ENCODE assay signal across 1 cellular context in the genomic region with DNA sequence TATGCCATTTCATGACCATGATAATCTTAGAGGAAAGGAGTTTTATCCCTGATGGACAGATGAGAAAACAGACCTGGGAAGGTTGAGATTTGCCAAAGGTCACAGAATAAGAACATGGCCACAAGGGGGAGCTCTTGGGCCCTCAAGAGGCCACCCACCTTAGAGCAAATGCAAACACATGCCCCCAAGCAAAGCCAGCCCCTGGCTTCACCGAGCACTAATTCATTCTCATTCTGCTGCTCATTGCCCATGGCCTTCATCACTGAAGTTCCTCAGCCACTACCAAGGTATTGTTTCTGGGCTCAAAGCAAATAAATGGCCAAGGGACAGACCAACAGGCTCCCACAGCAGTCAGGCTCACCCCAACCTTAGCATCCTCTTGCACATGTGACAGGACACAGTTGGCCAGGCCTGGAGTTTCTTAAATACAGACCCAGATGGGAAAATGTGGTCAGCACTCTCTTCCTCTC.
TF ChIP-seq lines count a peak whose summit lies in the region.

No MANE protein-coding gene starts in this region.

TF ChIP-seq in H1, 55 proteins besides CTCF, POLR2A, EP300 and RAD21:
- TF ChIP-seq TBP (IDR thresholded peaks at IDR 0.05; ENCODE audit: low read depth, low read length) (peak; percentile 19; the same call in 1 of the 2 replicates), JUND (IDR thresholded peaks at IDR 0.05; ENCODE audit: low read length) (0 out of 2 replicates have a peak, but pooled peaks have one; percentile 8), YY1 (IDR thresholded peaks at IDR 0.05; ENCODE audit: low read depth, low read length) (no peak), TAF1 (IDR thresholded peaks at IDR 0.05; ENCODE audit: low read depth, low read length) (no peak), FOSL1 (IDR thresholded peaks at IDR 0.05; ENCODE audit: insufficient read depth, low read depth, low read length) (no peak)
